In the genomic region with DNA sequence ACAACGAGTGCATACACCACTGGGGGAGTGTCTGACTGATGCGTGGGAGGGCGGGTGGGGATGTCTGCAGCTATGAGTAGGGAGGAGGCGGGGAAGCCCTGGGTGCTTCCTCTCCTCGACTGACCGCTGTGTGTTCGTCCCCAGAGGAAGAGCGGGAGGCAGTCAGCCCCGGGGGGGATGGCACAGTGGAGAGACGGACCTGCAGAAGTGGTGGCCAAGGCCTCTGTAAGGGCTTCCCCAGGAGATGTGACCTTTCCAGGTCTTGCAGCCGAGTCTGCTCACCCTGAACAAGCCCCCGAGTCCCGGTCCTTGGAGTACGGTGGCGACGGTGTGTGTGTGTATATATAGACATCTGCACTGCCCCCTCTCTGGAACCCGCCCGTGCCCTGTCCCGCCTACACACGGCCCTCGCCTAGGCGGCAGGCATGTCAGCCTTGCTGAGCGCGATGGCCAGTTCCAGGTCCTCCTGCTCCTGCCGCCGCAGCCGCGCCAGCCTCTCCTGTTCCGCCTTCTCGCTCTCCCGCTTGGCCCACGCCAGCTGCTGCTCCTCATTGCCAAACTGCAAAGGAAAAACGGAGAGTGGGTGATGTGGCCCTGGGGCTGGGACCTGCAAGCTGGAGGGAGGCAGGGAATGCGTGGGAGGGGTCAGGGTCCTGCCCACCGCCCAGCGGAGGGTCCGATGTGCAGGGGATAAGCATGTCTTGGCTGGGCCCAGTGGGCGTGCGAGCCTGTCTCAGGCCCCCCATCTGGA, we compare ENCODE assay signal across 8 cellular contexts. TPM values are rescaled to one million over a fixed set of nuclear protein-coding genes. Genes with fewer than 3 reads are reported as not detected.
A peak's percentile ranks its signal among the peaks of the same experiment; 100 is the strongest.
DNase-seq lines count a peak whose midpoint lies in the region; ATAC-seq and TF ChIP-seq lines count a peak whose summit lies in the region.

No MANE protein-coding gene starts in this region.

- H3K4me1 ChIP-seq in NT2/D1 (ENCODE audit: insufficient read depth, insufficient read length) = peaks cover 9% of the 10 kb centered on the region

- H3K9ac ChIP-seq in NT2/D1 (ENCODE audit: insufficient read length, low read depth) = peak overlapping the region; percentile 51

- H3K27me3 ChIP-seq in NT2/D1 (ENCODE audit: insufficient read depth, insufficient read length) = no peaks in the 10 kb centered on the region

- no peaks in the 10 kb centered on the region for H3K9me3 ChIP-seq in NT2/D1 (ENCODE audit: insufficient read depth, low read length)

- peaks cover 19% of the 10 kb centered on the region for H3K36me3 ChIP-seq in NT2/D1 (ENCODE audit: insufficient read depth, insufficient read length, low read length)

- H3K4me3 ChIP-seq in NT2/D1 (ENCODE audit: insufficient read length, low read depth) (no peak overlapping the region), fibroblast of villous mesenchyme (ENCODE audit: low read depth, low read length) (no peak overlapping the region)

- TF ChIP-seq CTCF in fibroblast of villous mesenchyme (IDR thresholded peaks at IDR 0.05; ENCODE audit: insufficient read depth, low read depth, low read length) = no peak
- TF ChIP-seq CTCF in omental fat pad (IDR thresholded peaks at IDR 0.05) = no peak

- DNase-seq in Daoy (ENCODE audit: low read depth) = peak; percentile 41
- DNase-seq in NT2/D1 (ENCODE audit: low read depth, low spot score) = no peak
- peak; percentile 41 for DNase-seq in fibroblast of villous mesenchyme (ENCODE audit: low read depth)
- DNase-seq in omental fat pad (ENCODE audit: low spot score) = no peak
- DNase-seq in NCI-H524 (lab: John Stamatoyannopoulos, UW) = no peak
- no peak for DNase-seq in NCI-H146 (lab: John Stamatoyannopoulos, UW)

- ATAC-seq in omental fat pad (ENCODE audit: low FRiP score) (peak; percentile 70), GM18502 (IDR thresholded peaks at IDR 0.05; ENCODE audit: poor library complexity, unreplicated experiment) (no peak), HG02588 (IDR thresholded peaks at IDR 0.05; ENCODE audit: unreplicated experiment) (no peak)

RNA-seq across cellular contexts. Expression of gene KLF2, which starts 30.8 kb away (rescaled TPM):
- 0.33 and 1.9 TPM in 2 replicates for total RNA-seq in Daoy (2014; rRNA removed; shearing (Covaris generic))
- total RNA-seq in fibroblast of villous mesenchyme (3.0 and 6.8 TPM in 2 replicates), omental fat pad (100 to 1,000 TPM in 2 of 4 donors, 10 to 100 TPM in 2; 61.1 to 160 (median 85.9) TPM)

Comparison
In these comparisons a context has a peak if more than half of its experiments do, and no peak if none do; other contexts are left out.
1. DNase-seq: peak in Daoy (single experiment) and fibroblast of villous mesenchyme (single experiment); none in NT2/D1 (single experiment), omental fat pad (single experiment), NCI-H524 (0 of 2) and NCI-H146 (single experiment).